ENCODE assay signal across 8 cellular contexts in the genomic region with DNA sequence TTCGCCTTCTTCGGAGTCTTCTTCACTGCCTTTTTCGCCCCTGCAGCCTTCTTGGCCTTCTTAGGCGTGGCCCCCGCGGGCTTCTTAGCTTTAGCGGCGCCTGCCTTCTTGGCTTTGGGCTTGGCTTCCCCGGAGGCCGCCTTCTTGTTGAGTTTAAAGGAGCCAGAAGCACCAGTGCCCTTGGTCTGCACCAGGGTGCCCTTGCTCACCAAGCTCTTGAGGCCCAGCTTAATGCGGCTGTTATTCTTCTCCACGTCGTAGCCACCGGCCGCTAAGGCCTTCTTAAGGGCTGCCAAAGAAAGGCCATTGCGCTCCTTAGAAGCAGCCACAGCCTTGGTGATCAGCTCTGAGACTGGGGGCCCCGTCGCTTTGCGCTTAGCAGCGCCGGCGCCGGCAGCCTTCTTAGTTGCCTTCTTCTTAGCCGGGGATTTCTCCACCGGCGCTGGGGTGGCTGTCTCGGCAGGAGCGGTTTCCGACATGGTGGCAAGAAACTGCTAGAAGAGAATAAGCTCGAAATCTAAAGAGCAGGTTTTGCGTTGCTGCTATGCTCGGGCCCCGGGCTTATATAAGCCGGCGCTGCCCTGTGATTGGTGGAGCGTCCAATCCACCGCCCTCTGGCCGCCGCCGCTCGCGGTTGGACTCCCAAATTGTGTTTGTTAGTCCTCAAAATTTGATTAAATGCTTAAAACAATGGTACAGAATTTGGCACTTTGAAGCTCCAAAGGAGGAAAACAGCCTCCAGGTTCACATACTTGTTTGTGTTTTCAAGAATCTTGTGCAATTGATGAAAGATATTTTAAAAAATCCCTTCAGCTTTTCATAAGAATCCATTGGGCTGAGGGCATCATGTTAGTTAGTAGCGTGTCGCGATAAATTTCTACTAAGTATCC. TPM values are rescaled to one million over a fixed set of nuclear protein-coding genes. Genes with fewer than 3 reads are reported as not detected.
DNase-seq lines count a peak whose midpoint lies in the region; ATAC-seq and TF ChIP-seq lines count a peak whose summit lies in the region.

No MANE protein-coding gene starts in this region.

- H3K4me2 ChIP-seq in neuronal stem cell (ENCODE audit: insufficient read depth, low read length, poor library complexity, severe bottlenecking): peak overlapping the region; percentile 74

- no peak overlapping the region for H2AK5ac ChIP-seq in neuronal stem cell (ENCODE audit: low read depth, low read length)

- DNase-seq in HS-27A (ENCODE audit: low read depth) (peak; percentile 41), OCI-M2 (lab: John Stamatoyannopoulos, UW; ENCODE audit: unreplicated experiment) (peak; percentile 95), fibroblast of villous mesenchyme (ENCODE audit: low read depth) (peak; percentile 80), neuronal stem cell (ENCODE audit: low spot score) (peak; percentile 60), ureter (ENCODE audit: low spot score) (peak; percentile 58)

- H3K27me3 ChIP-seq in neuronal stem cell (ENCODE audit: control insufficient read depth in 3 of 3, insufficient read depth in 3 of 3, low read depth in 1 of 3, low read length in 3 of 3): no peaks in the 10 kb centered on the region

- peak; percentile 32 for ATAC-seq in GM18498 (IDR thresholded peaks at IDR 0.05; ENCODE audit: unreplicated experiment)
- peak; percentile 47 for ATAC-seq in activated T-helper 17 cell treated with anti-CD3 and anti-CD28 coated beads, Interleukin-2, amount 50 U/mL, for 72 hours (replicated peaks)
- no peak for ATAC-seq in GM21360 (IDR thresholded peaks at IDR 0.05; ENCODE audit: unreplicated experiment)

- no peak for TF ChIP-seq CTCF in fibroblast of villous mesenchyme (IDR thresholded peaks at IDR 0.05; ENCODE audit: insufficient read depth, low read depth, low read length)

- H3K9ac ChIP-seq in neuronal stem cell (ENCODE audit: low read depth, low read length, poor library complexity): peak overlapping the region; percentile 86

- no peak overlapping the region for H2BK12ac ChIP-seq in neuronal stem cell (ENCODE audit: low read length)

- no peaks in the 10 kb centered on the region for H3K36me3 ChIP-seq in neuronal stem cell (replicated peaks in 1 of 2; ENCODE audit: control insufficient read depth in 2 of 2, insufficient read depth in 2 of 2, low read length in 2 of 2)

- H2BK5ac ChIP-seq in neuronal stem cell (ENCODE audit: low read length): peak overlapping the region; percentile 93

- WGBS in neuronal stem cell (ENCODE audit: extremely low coverage in 2 of 2, insufficient read length in 2 of 2, insufficient replicate concordance in 1 of 2), 2 donors: no CpG with 5 or more reads among the region's 45 CpGs

- H3K4me3 ChIP-seq in fibroblast of villous mesenchyme (ENCODE audit: low read depth, low read length): peak overlapping the region; percentile 79
- peak overlapping the region; percentile 71 to 94 for H3K4me3 ChIP-seq in neuronal stem cell (ENCODE audit: low read length in 2 of 2)

- H4K8ac ChIP-seq in neuronal stem cell (ENCODE audit: low read depth, low read length): peak overlapping the region; percentile 44

- peak overlapping the region; percentile 39 for H3K18ac ChIP-seq in neuronal stem cell (ENCODE audit: low read length)

- H2BK120ac ChIP-seq in neuronal stem cell (ENCODE audit: low read depth, low read length): no peak overlapping the region

- H3K27ac ChIP-seq in neuronal stem cell (replicated peaks; ENCODE audit: low read length): peak overlapping the region; percentile 92

- peaks cover 4% of the 10 kb centered on the region for H3K9me3 Mint-ChIP-seq in activated T-helper 17 cell treated with anti-CD3 and anti-CD28 coated beads, Interleukin-2, amount 50 U/mL, for 72 hours

- peak overlapping the region; percentile 89 for H2AFZ ChIP-seq in neuronal stem cell (ENCODE audit: low read length)

- H3K4me1 ChIP-seq in neuronal stem cell (ENCODE audit: control insufficient read depth in 2 of 2, insufficient read depth in 1 of 2, low read depth in 1 of 2, low read length in 2 of 2): peaks cover 0 to 2% of the 10 kb centered on the region in 2 donors

- H3K23ac ChIP-seq in neuronal stem cell (ENCODE audit: low read depth, low read length, poor library complexity): peak overlapping the region; percentile 99

- no peak overlapping the region for H2BK15ac ChIP-seq in neuronal stem cell (ENCODE audit: low read length)

- no peak overlapping the region for H3K4ac ChIP-seq in neuronal stem cell (ENCODE audit: low read length)

- H3K79me1 ChIP-seq in neuronal stem cell (ENCODE audit: low read depth, low read length): no peaks in the 10 kb centered on the region

- peak overlapping the region; percentile 86 for H3K14ac ChIP-seq in neuronal stem cell (ENCODE audit: low read length)

- no peaks in the 10 kb centered on the region for H3K9me3 ChIP-seq in neuronal stem cell (replicated peaks in 1 of 2; ENCODE audit: control insufficient read depth in 2 of 2, insufficient read depth in 1 of 2, low read depth in 1 of 2, low read length in 2 of 2)

- H3K4me1 Mint-ChIP-seq in activated T-helper 17 cell treated with anti-CD3 and anti-CD28 coated beads, Interleukin-2, amount 50 U/mL, for 72 hours: peaks cover 36% of the 10 kb centered on the region

- H3K4me3 Mint-ChIP-seq in activated T-helper 17 cell treated with anti-CD3 and anti-CD28 coated beads, Interleukin-2, amount 50 U/mL, for 72 hours: peak overlapping the region; percentile 97

- H4K91ac ChIP-seq in neuronal stem cell (ENCODE audit: low read depth, low read length, poor library complexity): no peak overlapping the region

- H3K27me3 Mint-ChIP-seq in activated T-helper 17 cell treated with anti-CD3 and anti-CD28 coated beads, Interleukin-2, amount 50 U/mL, for 72 hours: no peaks in the 10 kb centered on the region

- H3K36me3 Mint-ChIP-seq in activated T-helper 17 cell treated with anti-CD3 and anti-CD28 coated beads, Interleukin-2, amount 50 U/mL, for 72 hours (ENCODE audit: low read depth): peaks cover 29% of the 10 kb centered on the region

- H3K27ac Mint-ChIP-seq in activated T-helper 17 cell treated with anti-CD3 and anti-CD28 coated beads, Interleukin-2, amount 50 U/mL, for 72 hours: peak overlapping the region; percentile 96

RNA-seq across cellular contexts. Expression of gene OR2B2, which starts 44.9 kb away (rescaled TPM):
- total RNA-seq in activated T-helper 17 cell treated with anti-CD3 and anti-CD28 coated beads, Interleukin-2, amount 50 U/mL, for 72 hours: not detected
- not detected in 2 replicates for total RNA-seq in fibroblast of villous mesenchyme
- not detected for polyA plus RNA-seq in neuronal stem cell (2013, experiment 1 of 2)
- polyA plus RNA-seq in neuronal stem cell (2013, experiment 2 of 2): not detected
- total RNA-seq in ureter: not detected

Comparison
In these comparisons a context has a peak if more than half of its experiments do, and no peak if none do; other contexts are left out.
1. DNase-seq: peak in every context shown above with its lines; median percentile 95 in OCI-M2; 80 in fibroblast of villous mesenchyme; 60 in neuronal stem cell; 58 in ureter; 41 in HS-27A.